In genomic region chr12:57086951-57087688, GRCh38 we compare ENCODE assay signal across 8 cellular contexts. TPM values are rescaled to one million over a fixed set of nuclear protein-coding genes. Genes with fewer than 3 reads are reported as not detected.
DNase-seq lines count a peak whose midpoint lies in the region; ATAC-seq and TF ChIP-seq lines count a peak whose summit lies in the region.

No MANE protein-coding gene starts in this region.

- no peaks in the 10 kb centered on the region for H3K27me3 Mint-ChIP-seq in activated T-helper 1 cell treated with anti-CD3 and anti-CD28 coated beads, Interleukin-12 subunit alpha, Interleukin-12 subunit beta, Interleukin-2, Interleukin-4 antibody, amounts not matched to agents 30 ng/mL and 10 ng/mL and 1 ng/mL, durations not matched to agents 14 hours and 24 hours and 36 hours (ENCODE audit: insufficient read depth)
- no peaks in the 10 kb centered on the region for H3K27me3 Mint-ChIP-seq in natural killer cell treated with Interleukin-12 subunit alpha and Interleukin-12 subunit beta and Interleukin-15 and Interleukin-18, amount 100 ng/mL, for 72 hours

- peak; percentile 64 for DNase-seq in A172 (ENCODE audit: low spot score)
- DNase-seq in OCI-M1 (lab: John Stamatoyannopoulos, UW), result peak; percentile 85
- DNase-seq in activated T-helper 1 cell treated with anti-CD3 and anti-CD28 coated beads, Interleukin-12 subunit alpha, Interleukin-12 subunit beta, Interleukin-2, Interleukin-4 antibody, amounts not matched to agents 30 ng/mL and 10 ng/mL and 1 ng/mL, durations not matched to agents 14 hours and 24 hours and 36 hours (ENCODE audit: low spot score), result peak; percentile 74
- peak; percentile 92 for DNase-seq in fibroblast of mammary gland (ENCODE audit: low read depth)
- DNase-seq in natural killer cell treated with Interleukin-12 subunit alpha and Interleukin-12 subunit beta and Interleukin-15 and Interleukin-18, amount 100 ng/mL, for 72 hours (ENCODE audit: low spot score), result peak; percentile 89
- DNase-seq in stimulated activated naive CD4-positive, alpha-beta T cell (lab: John Stamatoyannopoulos, UW), result peak; percentile 82 to 93 (median 91)

- H3K27ac Mint-ChIP-seq in activated T-helper 1 cell treated with anti-CD3 and anti-CD28 coated beads, Interleukin-12 subunit alpha, Interleukin-12 subunit beta, Interleukin-2, Interleukin-4 antibody, amounts not matched to agents 30 ng/mL and 10 ng/mL and 1 ng/mL, durations not matched to agents 14 hours and 24 hours and 36 hours, result peak overlapping the region; percentile 98
- peak overlapping the region; percentile 94 to 96 for H3K27ac Mint-ChIP-seq in natural killer cell treated with Interleukin-12 subunit alpha and Interleukin-12 subunit beta and Interleukin-15 and Interleukin-18, amount 100 ng/mL, for 72 hours

- H3K9me3 Mint-ChIP-seq in activated T-helper 1 cell treated with anti-CD3 and anti-CD28 coated beads, Interleukin-12 subunit alpha, Interleukin-12 subunit beta, Interleukin-2, Interleukin-4 antibody, amounts not matched to agents 30 ng/mL and 10 ng/mL and 1 ng/mL, durations not matched to agents 14 hours and 24 hours and 36 hours, result no peaks in the 10 kb centered on the region
- H3K9me3 Mint-ChIP-seq in natural killer cell treated with Interleukin-12 subunit alpha and Interleukin-12 subunit beta and Interleukin-15 and Interleukin-18, amount 100 ng/mL, for 72 hours, result no peaks in the 10 kb centered on the region

- H3K4me1 Mint-ChIP-seq in activated T-helper 1 cell treated with anti-CD3 and anti-CD28 coated beads, Interleukin-12 subunit alpha, Interleukin-12 subunit beta, Interleukin-2, Interleukin-4 antibody, amounts not matched to agents 30 ng/mL and 10 ng/mL and 1 ng/mL, durations not matched to agents 14 hours and 24 hours and 36 hours (ENCODE audit: low read depth), result peaks cover 67% of the 10 kb centered on the region
- H3K4me1 Mint-ChIP-seq in natural killer cell treated with Interleukin-12 subunit alpha and Interleukin-12 subunit beta and Interleukin-15 and Interleukin-18, amount 100 ng/mL, for 72 hours (ENCODE audit: low read depth in 2 of 2), result peaks cover 38 to 45% of the 10 kb centered on the region in 2 donors

- no peak for TF ChIP-seq CTCF in fibroblast of mammary gland (conservative IDR thresholded peaks at IDR 0.05; ENCODE audit: control insufficient read depth, insufficient read depth, low read depth, low read length)

- intact Hi-C loops in activated T-helper 1 cell treated with anti-CD3 and anti-CD28 coated beads, Interleukin-12 subunit alpha, Interleukin-12 subunit beta, Interleukin-2, Interleukin-4 antibody, amounts not matched to agents 30 ng/mL and 10 ng/mL and 1 ng/mL, durations not matched to agents 14 hours and 24 hours and 36 hours (cut with micrococcal nuclease), result loop anchor here (1.0 to 10.0 kb wide), 9 partner anchors 9 to 858 kb away; partner anchors contain the start of genes ATP23, IL23A, MBD6 and NEMP1

- peaks cover 23% of the 10 kb centered on the region for H3K36me3 Mint-ChIP-seq in activated T-helper 1 cell treated with anti-CD3 and anti-CD28 coated beads, Interleukin-12 subunit alpha, Interleukin-12 subunit beta, Interleukin-2, Interleukin-4 antibody, amounts not matched to agents 30 ng/mL and 10 ng/mL and 1 ng/mL, durations not matched to agents 14 hours and 24 hours and 36 hours (ENCODE audit: low read depth)
- H3K36me3 Mint-ChIP-seq in natural killer cell treated with Interleukin-12 subunit alpha and Interleukin-12 subunit beta and Interleukin-15 and Interleukin-18, amount 100 ng/mL, for 72 hours, result no peaks in the 10 kb centered on the region

- ATAC-seq in GM18867 (IDR thresholded peaks at IDR 0.05; ENCODE audit: unreplicated experiment) (peak; percentile 39), HG03159 (IDR thresholded peaks at IDR 0.05; ENCODE audit: unreplicated experiment) (peak; percentile 26)
- ATAC-seq in natural killer cell treated with Interleukin-12 subunit alpha and Interleukin-12 subunit beta and Interleukin-15 and Interleukin-18, amount 100 ng/mL, for 72 hours, result peak; percentile 61 to 70

- H3K4me3 Mint-ChIP-seq in activated T-helper 1 cell treated with anti-CD3 and anti-CD28 coated beads, Interleukin-12 subunit alpha, Interleukin-12 subunit beta, Interleukin-2, Interleukin-4 antibody, amounts not matched to agents 30 ng/mL and 10 ng/mL and 1 ng/mL, durations not matched to agents 14 hours and 24 hours and 36 hours, result peak overlapping the region; percentile 93
- H3K4me3 Mint-ChIP-seq in natural killer cell treated with Interleukin-12 subunit alpha and Interleukin-12 subunit beta and Interleukin-15 and Interleukin-18, amount 100 ng/mL, for 72 hours, result peak overlapping the region; percentile 90

- H3K4me3 ChIP-seq in fibroblast of mammary gland (ENCODE audit: control insufficient read depth, low read depth, low read length), result peak overlapping the region; percentile 81

RNA-seq across cellular contexts. Expression of gene NAB2, which starts 1.8 kb away (rescaled TPM):
- total RNA-seq in A172 (2014; rRNA removed; shearing (Covaris generic)), result 18.9 and 22.4 TPM in 2 replicates
- total RNA-seq in activated T-helper 1 cell treated with anti-CD3 and anti-CD28 coated beads, Interleukin-12 subunit alpha, Interleukin-12 subunit beta, Interleukin-2, Interleukin-4 antibody, amounts not matched to agents 30 ng/mL and 10 ng/mL and 1 ng/mL, durations not matched to agents 14 hours and 24 hours and 36 hours, result 73.6 and 80.3 TPM in 2 replicates
- 1 to 10 TPM; 7.7 to 8.0 TPM for total RNA-seq in natural killer cell treated with Interleukin-12 subunit alpha and Interleukin-12 subunit beta and Interleukin-15 and Interleukin-18, amount 100 ng/mL, for 72 hours

RNA-seq across cellular contexts. Expression of gene NEMP1, which starts 8.5 kb away (rescaled TPM):
- total RNA-seq in A172 (2014; rRNA removed; shearing (Covaris generic)), result 26.3 and 28.0 TPM in 2 replicates
- 70.2 and 71.7 TPM in 2 replicates for total RNA-seq in activated T-helper 1 cell treated with anti-CD3 and anti-CD28 coated beads, Interleukin-12 subunit alpha, Interleukin-12 subunit beta, Interleukin-2, Interleukin-4 antibody, amounts not matched to agents 30 ng/mL and 10 ng/mL and 1 ng/mL, durations not matched to agents 14 hours and 24 hours and 36 hours
- 10 to 100 TPM; 25.5 to 34.1 TPM for total RNA-seq in natural killer cell treated with Interleukin-12 subunit alpha and Interleukin-12 subunit beta and Interleukin-15 and Interleukin-18, amount 100 ng/mL, for 72 hours

RNA-seq across cellular contexts. Expression of gene STAT6, which starts 24.0 kb away (rescaled TPM):
- total RNA-seq in A172 (2014; rRNA removed; shearing (Covaris generic)), result 15.2 and 18.4 TPM in 2 replicates
- total RNA-seq in activated T-helper 1 cell treated with anti-CD3 and anti-CD28 coated beads, Interleukin-12 subunit alpha, Interleukin-12 subunit beta, Interleukin-2, Interleukin-4 antibody, amounts not matched to agents 30 ng/mL and 10 ng/mL and 1 ng/mL, durations not matched to agents 14 hours and 24 hours and 36 hours, result 306 and 318 TPM in 2 replicates
- total RNA-seq in natural killer cell treated with Interleukin-12 subunit alpha and Interleukin-12 subunit beta and Interleukin-15 and Interleukin-18, amount 100 ng/mL, for 72 hours, result 100 to 1,000 TPM; 158 to 198 TPM

RNA-seq across cellular contexts. Expression of gene MYO1A, which starts 37.2 kb away (rescaled TPM):
- total RNA-seq in A172 (2014; rRNA removed; shearing (Covaris generic)), result not detected in 2 replicates
- total RNA-seq in activated T-helper 1 cell treated with anti-CD3 and anti-CD28 coated beads, Interleukin-12 subunit alpha, Interleukin-12 subunit beta, Interleukin-2, Interleukin-4 antibody, amounts not matched to agents 30 ng/mL and 10 ng/mL and 1 ng/mL, durations not matched to agents 14 hours and 24 hours and 36 hours, result 1.1 and 2.6 TPM in 2 replicates
- total RNA-seq in natural killer cell treated with Interleukin-12 subunit alpha and Interleukin-12 subunit beta and Interleukin-15 and Interleukin-18, amount 100 ng/mL, for 72 hours, result 1 to 10 TPM in 1 of 2 donors, under 1 TPM in 1; 0.48 to 2.5 TPM

RNA-seq across cellular contexts. Expression of gene LRP1, which starts 41.2 kb away (rescaled TPM):
- total RNA-seq in A172 (2014; rRNA removed; shearing (Covaris generic)), result 34.1 and 35.5 TPM in 2 replicates
- total RNA-seq in activated T-helper 1 cell treated with anti-CD3 and anti-CD28 coated beads, Interleukin-12 subunit alpha, Interleukin-12 subunit beta, Interleukin-2, Interleukin-4 antibody, amounts not matched to agents 30 ng/mL and 10 ng/mL and 1 ng/mL, durations not matched to agents 14 hours and 24 hours and 36 hours, result 0.26 and 0.73 TPM in 2 replicates
- total RNA-seq in natural killer cell treated with Interleukin-12 subunit alpha and Interleukin-12 subunit beta and Interleukin-15 and Interleukin-18, amount 100 ng/mL, for 72 hours, result under 1 TPM; 0.42 to 0.45 TPM

Comparison
In these comparisons a context has a peak if more than half of its experiments do, and no peak if none do; other contexts are left out.
1. Peak in every context shown above with its lines: DNase-seq, ATAC-seq and H3K4me3 ChIP-seq.